ENCODE assay signal across 27 cellular contexts in genomic region chr7:104657134-104657533, GRCh38.
DNase-seq lines count a peak whose midpoint lies in the region; ATAC-seq and TF ChIP-seq lines count a peak whose summit lies in the region.
"Had no signal": no experiment of that assay in that cellular context is flagged by ENCODE, and none has a peak within 500 bp of the region (broad histone marks: within the 10 kb centered on the region; RNA-seq: fewer than 3 reads in every experiment).

No MANE protein-coding gene starts in this region.

- no peak for ATAC-seq in SK-N-SH treated with all-trans-retinoic acid at 6 μM for 48 hours
- ATAC-seq: A549; CD8-positive, alpha-beta T cell had no signal

- CTCF ChIA-PET in SK-N-SH (lab: Yijun Ruan, JAX) = interaction anchor here (0.5 to 8.2 kb wide), 8 partner anchors 8 to 1153 kb away, joined by 3 to 68 read pairs (median 3); no protein-coding TSS in a partner anchor

- H3K27me3 ChIP-seq in SK-N-SH (ENCODE audit: insufficient read depth) = no peaks in the 10 kb centered on the region
- H3K27me3 ChIP-seq: BLaER1; BLaER1 treated with 17β-estradiol and CSF1 and Interleukin-3, amounts not matched to agents 10 nM and 100 nM had no signal

- H3K4me2 ChIP-seq in SK-N-SH = no peak overlapping the region
- H3K4me2 ChIP-seq: A549, BLaER1 had no signal

- no peak overlapping the region for H3K4me3 ChIP-seq in SK-N-SH (ENCODE audit: low read depth in 2 of 2, low read length in 1 of 2)
- H3K4me3 ChIP-seq: A549; BLaER1; BLaER1 treated with 17β-estradiol and CSF1 and Interleukin-3, amounts not matched to agents 10 nM and 100 nM had no signal

- no peak overlapping the region for H2AFZ ChIP-seq in SK-N-SH (ENCODE audit: low read depth)

- no peak for TF ChIP-seq CTCF in SK-N-SH (IDR thresholded peaks at IDR 0.05)

- H3K9ac ChIP-seq in SK-N-SH = no peak overlapping the region
- H3K9ac ChIP-seq: BLaER1; BLaER1 treated with 17β-estradiol and CSF1 and Interleukin-3, amounts not matched to agents 10 nM and 100 nM had no signal

- TF ChIP-seq EP300 in SK-N-SH (IDR thresholded peaks at IDR 0.05; ENCODE audit: borderline replicate concordance in 1 of 2, low read depth in 1 of 2, low read length in 1 of 2) = no peak

- DNase-seq in SK-N-SH = no peak
- DNase-seq: 8988T; ACHN; AML-193; BE2C; C1 segment of cervical spinal cord; Caco-2; Calu3; CD4-positive, alpha-beta memory T cell; CD4-positive, alpha-beta T cell; CD4-positive, CD25-positive, alpha-beta regulatory T cell; CD8-positive, alpha-beta memory T cell; CD8-positive, alpha-beta T cell; COR-L47; DMS 273 treated with DMSO at 0.1 percent for 48 hours; DMS153; DMS53; DMS79; DMS79 treated with DMSO at 0.1 percent for 48 hours; DND-41; EL had no signal

- TF ChIP-seq RAD21 in SK-N-SH (IDR thresholded peaks at IDR 0.05; ENCODE audit: low read length) = no peak

- no peaks in the 10 kb centered on the region for H3F3A ChIP-seq in SK-N-SH (replicated peaks; ENCODE audit: insufficient read depth)

- H3K9me3 ChIP-seq in SK-N-SH = no peaks in the 10 kb centered on the region
- H3K9me3 ChIP-seq: A549; BE2C; BLaER1; BLaER1 treated with 17β-estradiol and CSF1 and Interleukin-3, amounts not matched to agents 10 nM and 100 nM; Caco-2 had no signal

- WGBS in SK-N-SH (ENCODE audit: low lambda C conversion rate) = 34% methylated on average over 1 of the region's 1 CpG

- peaks cover 0 to 2% of the 10 kb centered on the region in 2 experiments; a peak in 1 of 4 replicates for H3K4me1 ChIP-seq in SK-N-SH (ENCODE audit: control insufficient read depth in 1 of 2, insufficient read depth in 2 of 2, low read depth in 1 of 2, low read length in 1 of 2)
- H3K4me1 ChIP-seq: A549, BLaER1, Caco-2 had no signal

- POLR2A ChIA-PET in SK-N-SH (lab: Yijun Ruan, JAX) = no interaction called here

- H4K20me1 ChIP-seq in SK-N-SH (ENCODE audit: insufficient read depth) = no peaks in the 10 kb centered on the region
- H4K20me1 ChIP-seq: BLaER1; BLaER1 treated with 17β-estradiol and CSF1 and Interleukin-3, amounts not matched to agents 10 nM and 100 nM had no signal

- H3K27ac ChIP-seq in SK-N-SH (ENCODE audit: low read depth in 2 of 2, low read length in 1 of 2) = no peak overlapping the region
- H3K27ac ChIP-seq: 22Rv1; A549; BLaER1; BLaER1 treated with 17β-estradiol and CSF1 and Interleukin-3, amounts not matched to agents 10 nM and 100 nM; C4-2B had no signal

- no peaks in the 10 kb centered on the region for H3K9me2 ChIP-seq in SK-N-SH

- no peaks in the 10 kb centered on the region for H3K36me3 ChIP-seq in SK-N-SH (replicated peaks in 1 of 2; ENCODE audit: control insufficient read depth in 1 of 2, insufficient read depth in 2 of 2, low read length in 1 of 2)
- H3K36me3 ChIP-seq: BE2C; BLaER1; BLaER1 treated with 17β-estradiol and CSF1 and Interleukin-3, amounts not matched to agents 10 nM and 100 nM had no signal

- no peaks in the 10 kb centered on the region for H3K79me2 ChIP-seq in SK-N-SH (ENCODE audit: insufficient read depth)

TF ChIP-seq in SK-N-SH, 30 proteins besides CTCF, POLR2A, EP300 and RAD21:
- TF ChIP-seq GATA2 (CRISPR knock-in tag; IDR thresholded peaks at IDR 0.05) (peak; percentile 65), POLR2AphosphoS5 (IDR thresholded peaks at IDR 0.05; ENCODE audit: low read depth, low read length) (no peak)

TF ChIP-seq in SK-N-SH treated with all-trans-retinoic acid at 6 μM for 48 hours, 23 proteins besides CTCF, POLR2A, EP300 and RAD21:
- TF ChIP-seq TCF4 (CRISPR knock-in tag; IDR thresholded peaks at IDR 0.05; ENCODE audit: borderline replicate concordance) (no peak), ZNF70 (CRISPR knock-in tag; IDR thresholded peaks at IDR 0.05) (no peak), ISL1 (CRISPR knock-in tag; IDR thresholded peaks at IDR 0.05) (no peak), SNAI2 (CRISPR knock-in tag; IDR thresholded peaks at IDR 0.05) (no peak)
